In genomic region chr7:66379761-66380160, GRCh38 we compare ENCODE assay signal across 15 cellular contexts.
A peak's percentile ranks its signal among the peaks of the same experiment; 100 is the strongest.
DNase-seq lines count a peak whose midpoint lies in the region; ATAC-seq and TF ChIP-seq lines count a peak whose summit lies in the region.
"Had no signal": no experiment of that assay in that cellular context is flagged by ENCODE, and none has a peak within 500 bp of the region (broad histone marks: within the 10 kb centered on the region; RNA-seq: fewer than 3 reads in every experiment).

No MANE protein-coding gene starts in this region.

- no TSS peak for BruUV-seq in PC-3 (replicated peaks; lab: Mats Ljungman, UMichigan)

- intact Hi-C loops in PC-3 (cut with micrococcal nuclease) (no loop called here), tibial artery (cut with DNase I; ENCODE audit: low total_unique reads) (no loop called here), colonic mucosa (cut with DNase I) (no loop called here)

- H3K27me3 ChIP-seq in PC-3 (ENCODE audit: low read length), result no peaks in the 10 kb centered on the region
- no peaks in the 10 kb centered on the region for H3K27me3 ChIP-seq in tibial artery
- no peaks in the 10 kb centered on the region for H3K27me3 ChIP-seq in colonic mucosa
- H3K27me3 ChIP-seq: neural progenitor cell had no signal

- H3F3A ChIP-seq in PC-3 (ENCODE audit: low read length, unreplicated experiment), result no peaks in the 10 kb centered on the region

- H3K9ac ChIP-seq in PC-3 (ENCODE audit: low read length), result no peak overlapping the region
- no peak overlapping the region for H3K9ac ChIP-seq in colonic mucosa (ENCODE audit: low read depth in 2 of 2, low read length in 2 of 2)
- H3K9ac ChIP-seq: neural progenitor cell had no signal

- H3K36me3 ChIP-seq in PC-3 (ENCODE audit: low read depth, low read length), result no peaks in the 10 kb centered on the region
- peaks cover 22 to 54% (median 26%) of the 10 kb centered on the region in 3 donors for H3K36me3 ChIP-seq in tibial artery
- no peaks in the 10 kb centered on the region for H3K36me3 ChIP-seq in colonic mucosa
- H3K36me3 ChIP-seq: neural progenitor cell had no signal

- H3K27ac ChIP-seq in PC-3 (ENCODE audit: low read length) (no peak overlapping the region), tibial artery (no peak overlapping the region), colonic mucosa (no peak overlapping the region)
- H3K27ac ChIP-seq: neural progenitor cell, VCaP had no signal

- 0 out of 2 replicates have a peak, but pooled peaks have one; percentile 35 for ATAC-seq in PC-3

- TF ChIP-seq CTCF in PC-3 (conservative IDR thresholded peaks at IDR 0.05; ENCODE audit: low read depth, low read length), result no peak
- no peak for TF ChIP-seq CTCF in tibial artery (IDR thresholded peaks at IDR 0.05)
- TF ChIP-seq CTCF in colonic mucosa (IDR thresholded peaks at IDR 0.05), result no peak

- no peaks in the 10 kb centered on the region for H3K9me2 ChIP-seq in PC-3 (replicated peaks; ENCODE audit: low read length)

- CTCF ChIA-PET in PC-3 (lab: Charles Lee), result interaction anchor here (0.6 kb wide), 1 partner anchor 304 kb away, joined by 8 read pairs; the partner anchor contains the start of gene ASL

- no peak overlapping the region for H2AFZ ChIP-seq in PC-3 (ENCODE audit: low read length)
- H2AFZ ChIP-seq: neural progenitor cell had no signal

- H3K4me1 ChIP-seq in PC-3 (ENCODE audit: insufficient read depth, low read length) (no peaks in the 10 kb centered on the region; the same call in 1 of the 2 replicates), tibial artery (no peaks in the 10 kb centered on the region), colonic mucosa (no peaks in the 10 kb centered on the region)
- H3K4me1 ChIP-seq: neural progenitor cell had no signal

- DNase-seq in ELR (ENCODE audit: low read depth) (peak; percentile 86), PC-3 (peak; percentile 23), dermis blood vessel endothelial cell (peak; percentile 35), kidney tubule cell (ENCODE audit: low spot score) (peak; percentile 33), NCI-H526 treated with DMSO at 0.1 percent for 48 hours (lab: John Stamatoyannopoulos, UW) (no peak), tibial artery (no peak), DMS 273 treated with DMSO at 0.1 percent for 48 hours (lab: John Stamatoyannopoulos, UW) (no peak), colonic mucosa (no peak)
- DNase-seq: activated CD4-positive, alpha-beta memory T cell treated with anti-CD3 and anti-CD28 coated beads, Interleukin-2, amount 10 ng/mL, durations not matched to agents 7 days and 5 days; head of caudate nucleus; NCI-H1048; NCI-H774; RPMI8226 had no signal

- no peaks in the 10 kb centered on the region for H3K9me3 ChIP-seq in PC-3 (ENCODE audit: low read length)
- H3K9me3 ChIP-seq in tibial artery, result peaks cover 0 to 8% (median 0%) of the 10 kb centered on the region in 3 donors
- H3K9me3 ChIP-seq in colonic mucosa, result no peaks in the 10 kb centered on the region

- no peaks in the 10 kb centered on the region for H3K79me2 ChIP-seq in PC-3 (ENCODE audit: low read length)

- no peak overlapping the region for H3K4me3 ChIP-seq in PC-3 (ENCODE audit: low read length)
- no peak overlapping the region for H3K4me3 ChIP-seq in tibial artery
- no peak overlapping the region for H3K4me3 ChIP-seq in colonic mucosa
- H3K4me3 ChIP-seq: neural progenitor cell had no signal

- no peaks in the 10 kb centered on the region for H4K20me1 ChIP-seq in PC-3 (ENCODE audit: low read length)

- H3K4me2 ChIP-seq in PC-3 (ENCODE audit: low read length), result no peak overlapping the region
- H3K4me2 ChIP-seq: neural progenitor cell had no signal

- POLR2A ChIA-PET in PC-3 (lab: Charles Lee; ENCODE audit: unreplicated experiment), result no interaction called here

Comparison
In these comparisons a context has a peak if more than half of its experiments do, and no peak if none do; other contexts are left out.
1. DNase-seq: peak in ELR (single experiment), PC-3 (single experiment), dermis blood vessel endothelial cell (single experiment) and kidney tubule cell (single experiment); none in NCI-H526 treated with DMSO at 0.1 percent for 48 hours (single experiment), tibial artery (0 of 2), DMS 273 treated with DMSO at 0.1 percent for 48 hours (single experiment) and colonic mucosa (single experiment).